In the genomic region with DNA sequence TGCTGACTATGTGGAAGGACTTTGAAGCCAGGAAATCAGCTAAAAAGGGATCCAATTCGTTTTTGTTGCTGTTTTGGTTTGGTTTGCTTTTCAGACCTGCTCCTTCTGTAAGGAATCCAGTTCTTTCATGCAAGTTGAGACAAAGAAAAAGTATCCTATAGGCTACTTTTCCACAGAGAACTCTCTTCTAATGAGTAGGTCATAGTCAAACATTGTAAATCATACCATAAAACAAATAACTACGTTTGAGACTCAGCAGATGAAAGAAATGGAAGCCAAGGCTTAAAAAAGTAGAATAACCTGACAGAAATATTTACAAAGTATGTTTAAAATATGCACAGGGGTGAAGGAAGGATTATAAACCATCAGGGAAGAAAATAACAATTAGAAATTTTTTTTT, we compare ENCODE assay signal across 30 cellular contexts. TPM values are rescaled to one million over a fixed set of nuclear protein-coding genes. Genes with fewer than 3 reads are reported as not detected.
"Had no signal": no experiment of that assay in that cellular context is flagged by ENCODE, and none has a peak within 500 bp of the region (broad histone marks: within the 10 kb centered on the region; RNA-seq: fewer than 3 reads in every experiment).

No MANE protein-coding gene starts in this region.

- H3K9me3 Mint-ChIP-seq: central memory CD8-positive, alpha-beta T cell had no signal

- DNase-seq: colonic mucosa; effector CD8-positive, alpha-beta T cell; endodermal cell; foreskin melanocyte; glutamatergic neuron; heart right ventricle; hypothalamus; naive thymus-derived CD4-positive, alpha-beta T cell; nephron progenitor cell; occipital lobe; ovary; stimulated activated CD4-positive, alpha-beta T cell treated with anti-CD3 and anti-CD28 coated beads, Interleukin-12 subunit alpha, Interleukin-12 subunit beta, amount 100 ng/mL, for 4 hours; stimulated activated CD4-positive, alpha-beta T cell treated with anti-CD3 and anti-CD28 coated beads, Interleukin-1b, Interleukin-23, amount 100 ng/mL, for 48 hours; stimulated activated CD4-positive, alpha-beta T cell treated with anti-CD3 and anti-CD28 coated beads, Interleukin-4, amount 100 ng/mL, for 1 hour; stimulated activated CD8-positive, alpha-beta memory T cell treated with anti-CD3 and anti-CD28 coated beads, Interleukin-4, amount 100 ng/mL, for 48 hours; stimulated activated naive CD4-positive, alpha-beta T cell; stimulated activated naive CD8-positive, alpha-beta T cell treated with anti-CD3 and anti-CD28 coated beads, Interleukin-15, amount 100 ng/mL, for 72 hours; transverse colon had no signal

- H3K4me2 ChIP-seq: smooth muscle cell had no signal

- H3K27me3 ChIP-seq: colonic mucosa, esophagus muscularis mucosa, heart right ventricle, ovary, right atrium auricular region, suprapubic skin, transverse colon had no signal

- H3K27ac Mint-ChIP-seq: dendritic cell treated with granulocyte-macrophage colony-stimulating factor and Interleukin-4, amounts not matched to agents 40 ng/mL and 50 ng/mL, for 4 days; endodermal cell; memory B cell; naive thymus-derived CD4-positive, alpha-beta T cell; nephron progenitor cell had no signal

- H3K27ac ChIP-seq: colonic mucosa, esophagus muscularis mucosa, heart right ventricle, ovary, right atrium auricular region, suprapubic skin had no signal

- H3K9me3 ChIP-seq: colonic mucosa, transverse colon had no signal

- H3K4me3 ChIP-seq: colonic mucosa, esophagus muscularis mucosa, heart right ventricle, lung, ovary, right atrium auricular region, smooth muscle cell, suprapubic skin, transverse colon had no signal

- H3K4me1 ChIP-seq: colonic mucosa, heart right ventricle, right atrium auricular region, suprapubic skin had no signal

- H3K36me3 ChIP-seq: colonic mucosa, esophagus muscularis mucosa, heart right ventricle, ovary, right atrium auricular region, suprapubic skin, transverse colon had no signal

- ATAC-seq: heart right ventricle; left lobe of liver; naive thymus-derived CD4-positive, alpha-beta T cell; sciatic nerve; stimulated activated naive CD8-positive, alpha-beta T cell treated with anti-CD3 and anti-CD28 coated beads, Interleukin-15, amount 100 ng/mL, for 72 hours had no signal

RNA-seq across cellular contexts. Expression of a gene that starts 37.8 kb away (rescaled TPM):
- total RNA-seq: endodermal cell, endothelial cell of umbilical vein, epithelial cell of proximal tubule, left lobe of liver had no signal
